ENCODE assay signal across 10 cellular contexts in the genomic region with DNA sequence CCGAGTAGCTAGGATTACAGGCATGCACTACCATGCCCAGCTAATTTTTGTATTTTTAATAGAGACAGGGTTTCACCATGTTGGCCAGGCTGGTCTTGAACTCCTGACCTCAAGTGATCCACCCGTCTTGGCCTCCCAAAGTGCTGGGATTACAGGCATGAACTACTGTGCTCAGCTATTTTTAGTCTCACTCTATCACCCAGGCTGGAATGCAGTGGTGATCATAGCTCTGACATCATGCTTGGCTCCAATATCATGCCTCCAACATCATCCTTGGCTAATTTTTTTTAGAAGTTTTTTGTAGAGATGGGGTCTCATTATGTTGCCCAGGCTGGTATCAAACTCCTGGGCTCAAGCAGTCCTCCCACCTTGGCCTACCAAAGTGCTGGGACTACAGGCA. TPM values are rescaled to one million over a fixed set of nuclear protein-coding genes. Genes with fewer than 3 reads are reported as not detected.
DNase-seq lines count a peak whose midpoint lies in the region; FAIRE-seq and TF ChIP-seq lines count a peak whose summit lies in the region.
"Not testable (repeated sequence)": the region's sequence is repeated elsewhere in the genome, so short reads cannot be mapped to it uniquely, and the experiment has no call there.
"Had no signal": no experiment of that assay in that cellular context is flagged by ENCODE, and none has a peak within 500 bp of the region (broad histone marks: within the 10 kb centered on the region; RNA-seq: fewer than 3 reads in every experiment).

No MANE protein-coding gene starts in this region.

- not testable (repeated sequence) for TF ChIP-seq CTCF in astrocyte (IDR thresholded peaks at IDR 0.05; ENCODE audit: insufficient read depth, low read depth, low read length); tibial artery (IDR thresholded peaks at IDR 0.05)

- not testable (repeated sequence) for H3K36me3 ChIP-seq in MG63; astrocyte (ENCODE audit: insufficient read depth, low read length); mesendoderm (ENCODE audit: control insufficient read depth, insufficient read depth, low read length); tibial artery

- H3K36me3 Mint-ChIP-seq in astrocyte (ENCODE audit: low read depth, unreplicated experiment): not testable (repeated sequence)

- H3K4me3 ChIP-seq in MG63; astrocyte (ENCODE audit: insufficient read depth, low read depth, low read length); mesendoderm (ENCODE audit: low read length); tibial artery: not testable (repeated sequence)

- H2BK120ac ChIP-seq in mesendoderm (ENCODE audit: low read depth, low read length): not testable (repeated sequence)

- H3K4me3 Mint-ChIP-seq in astrocyte (ENCODE audit: unreplicated experiment): not testable (repeated sequence)

- H2AFZ ChIP-seq in astrocyte (ENCODE audit: low read depth, low read length): not testable (repeated sequence)

- not testable (repeated sequence) for H3K27me3 Mint-ChIP-seq in astrocyte (ENCODE audit: low read depth, unreplicated experiment)

- not testable (repeated sequence) for H3K79me1 ChIP-seq in mesendoderm (ENCODE audit: low read length)

- not testable (repeated sequence) for H3K79me2 ChIP-seq in astrocyte (ENCODE audit: insufficient read depth, low read length); mesendoderm (ENCODE audit: control insufficient read depth, insufficient read depth, low read length)

- not testable (repeated sequence) for H3K56ac ChIP-seq in mesendoderm (ENCODE audit: low read length)

- not testable (repeated sequence) for H3K27ac ChIP-seq in astrocyte (ENCODE audit: low read depth, low read length); mesendoderm (ENCODE audit: low read depth, low read length)
- H3K27ac ChIP-seq in tibial artery: peak overlapping the region; percentile 10 to 22

- not testable (repeated sequence) for H3K9me3 ChIP-seq in MG63; astrocyte (ENCODE audit: insufficient read depth, low read depth, low read length); tibial artery

- not testable (repeated sequence) for H3K4me1 Mint-ChIP-seq in astrocyte (ENCODE audit: low read depth, unreplicated experiment)

- not testable (repeated sequence) for H4K5ac ChIP-seq in mesendoderm (ENCODE audit: low read length)

- not testable (repeated sequence) for H3K4me2 ChIP-seq in astrocyte (ENCODE audit: low read length); mesendoderm (ENCODE audit: low read length)

- H4K8ac ChIP-seq in mesendoderm (ENCODE audit: low read depth, low read length): not testable (repeated sequence)

- H2BK5ac ChIP-seq in mesendoderm (ENCODE audit: low read length): not testable (repeated sequence)

- not testable (repeated sequence) for H3K4ac ChIP-seq in mesendoderm (ENCODE audit: low read depth, low read length)

- peak overlapping the region; percentile 68 for H3K18ac ChIP-seq in mesendoderm (ENCODE audit: low read length)

- not testable (repeated sequence) for H3K23ac ChIP-seq in mesendoderm (ENCODE audit: low read length)

- not testable (repeated sequence) for H2AK5ac ChIP-seq in mesendoderm (ENCODE audit: low read length)

- intact Hi-C loops in tibial artery (cut with DNase I; ENCODE audit: low total_unique reads): not testable (repeated sequence)

- not testable (repeated sequence) for H3K27me3 ChIP-seq in MG63; astrocyte (ENCODE audit: insufficient read depth, low read length); mesendoderm (ENCODE audit: insufficient read depth, low read length, poor library complexity); tibial artery

- DNase-seq in AG08395 (ENCODE audit: low spot score) (peak; percentile 20), GM04503 (ENCODE audit: low read depth) (peak; percentile 39), MG63 (peak; percentile 36), astrocyte (ENCODE audit: low read depth) (peak; percentile 73), fibroblast of gingiva (ENCODE audit: low read depth) (peak; percentile 59), glomerular visceral epithelial cell (ENCODE audit: extremely low spot score) (peak; percentile 11)
- not testable (repeated sequence) for DNase-seq in mesendoderm, tibial artery

- not testable (repeated sequence) for H3K9me3 Mint-ChIP-seq in astrocyte (ENCODE audit: unreplicated experiment)

- not testable (repeated sequence) for H4K20me1 ChIP-seq in astrocyte (ENCODE audit: insufficient read depth, low read length)

- H2BK15ac ChIP-seq in mesendoderm (replicated peaks; ENCODE audit: low read depth): not testable (repeated sequence)

- peak overlapping the region; percentile 82 for H3K27ac Mint-ChIP-seq in astrocyte (ENCODE audit: unreplicated experiment)

- not testable (repeated sequence) for H3K4me1 ChIP-seq in astrocyte (ENCODE audit: insufficient read depth, low read length); mesendoderm (ENCODE audit: control insufficient read depth, low read depth, low read length)
- H3K4me1 ChIP-seq in tibial artery: peaks cover 0 to 16% (median 3%) of the 10 kb centered on the region in 4 donors

- WGBS in mesendoderm (ENCODE audit: extremely low coverage, insufficient coverage, low lambda C conversion rate): no CpG with 5 or more reads among the region's 2 CpGs

- FAIRE-seq in astrocyte (lab: Jason Lieb, UNC): not testable (repeated sequence)

- H3K9ac ChIP-seq in astrocyte (ENCODE audit: low read length); mesendoderm (ENCODE audit: low read length): not testable (repeated sequence)

RNA-seq across cellular contexts. Expression of a gene that starts 21.1 kb away (rescaled TPM):
- 0.53 and 10.0 TPM in 2 replicates for total RNA-seq in MG63 (2014; rRNA removed; shearing (Covaris generic); ENCODE audit: low replicate concordance)
- total RNA-seq in astrocyte: 8.5 and 10.4 TPM in 2 replicates
- polyA plus RNA-seq in mesendoderm (2013, experiment 1 of 2): 7.6 TPM
- polyA plus RNA-seq in mesendoderm (2013, experiment 2 of 2): 8.8 TPM

RNA-seq across cellular contexts. Expression of a gene that starts 39.7 kb away (rescaled TPM):
- not detected in 2 replicates for total RNA-seq in MG63 (2014; rRNA removed; shearing (Covaris generic); ENCODE audit: low replicate concordance)
- total RNA-seq in astrocyte: not detected in 2 replicates
- polyA plus RNA-seq in mesendoderm (2013, experiment 1 of 2): 2.5 TPM
- polyA plus RNA-seq in mesendoderm (2013, experiment 2 of 2): 2.2 TPM
- total RNA-seq: G401 had no signal
- polyA plus RNA-seq: CD14-positive monocyte had no signal
